In the genomic region with DNA sequence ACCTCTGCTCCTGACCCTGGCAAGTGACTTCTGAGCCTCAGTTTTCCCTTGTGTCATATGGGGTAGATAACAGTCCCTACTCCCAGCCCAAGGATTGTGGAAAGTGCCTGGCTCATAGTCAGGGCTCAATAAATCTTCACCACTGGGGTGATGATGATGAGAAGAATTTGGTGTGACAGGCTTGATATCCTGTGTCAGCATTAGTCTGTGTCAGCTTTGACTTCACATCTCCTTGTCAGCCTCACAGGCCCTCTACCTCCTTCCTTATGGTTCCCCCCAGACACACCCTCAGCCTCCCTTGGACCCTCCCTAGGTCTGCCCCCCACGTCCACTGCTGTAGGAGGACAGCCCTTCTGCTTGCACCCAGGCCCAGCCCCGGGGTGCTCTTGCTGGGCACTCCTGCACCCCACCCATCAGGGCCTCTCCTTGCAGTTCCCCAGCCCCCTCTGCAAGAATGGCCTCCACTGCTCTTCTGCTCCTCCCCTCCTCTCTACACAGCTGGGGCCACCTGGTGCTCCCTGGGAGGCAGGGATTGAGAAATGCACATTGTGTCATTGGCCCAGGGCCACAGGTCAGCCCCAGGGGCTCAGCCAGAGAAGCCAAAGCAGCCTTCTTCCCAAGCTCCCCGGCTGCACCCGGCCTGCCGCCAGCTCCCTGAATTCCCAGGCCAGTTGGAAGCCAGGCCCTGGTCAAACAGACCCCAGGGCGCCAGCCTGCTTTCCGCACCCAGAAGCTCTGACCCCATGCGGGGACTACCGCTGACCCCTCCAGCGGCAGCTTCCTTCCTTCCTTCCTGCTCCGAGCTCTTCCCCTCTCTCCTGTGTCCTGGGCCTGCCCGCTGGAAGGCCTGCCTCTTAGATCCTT, we compare ENCODE assay signal across 13 cellular contexts. TPM values are rescaled to one million over a fixed set of nuclear protein-coding genes. Genes with fewer than 3 reads are reported as not detected.
DNase-seq lines count a peak whose midpoint lies in the region; ATAC-seq and TF ChIP-seq lines count a peak whose summit lies in the region.
"Had no signal": no experiment of that assay in that cellular context is flagged by ENCODE, and none has a peak within 500 bp of the region (broad histone marks: within the 10 kb centered on the region; RNA-seq: fewer than 3 reads in every experiment).

No MANE protein-coding gene starts in this region.

- no peak overlapping the region for H3K27ac Mint-ChIP-seq in activated naive CD4-positive, alpha-beta T cell treated with anti-CD3 and anti-CD28 coated beads for 36 hours
- H3K27ac Mint-ChIP-seq: activated CD4-positive, alpha-beta T cell treated with anti-CD3 and anti-CD28 coated beads for 36 hours; activated naive CD8-positive, alpha-beta T cell; memory B cell had no signal

- CTCF ChIA-PET in activated naive CD4-positive, alpha-beta T cell treated with anti-CD3 and anti-CD28 coated beads for 36 hours (lab: Charles Lee), result interaction anchor here (0.6 kb wide), 1 partner anchor 84 kb away, joined by 3 read pairs; no protein-coding TSS in a partner anchor

- no peak for TF ChIP-seq POLR2A in transverse colon (IDR thresholded peaks at IDR 0.05)

- H3K9me3 ChIP-seq in duodenal mucosa (ENCODE audit: control insufficient read depth in 1 of 2, low read length in 2 of 2), result no peaks in the 10 kb centered on the region
- H3K9me3 ChIP-seq in left lung, result no peaks in the 10 kb centered on the region
- no peaks in the 10 kb centered on the region for H3K9me3 ChIP-seq in transverse colon
- no peaks in the 10 kb centered on the region for H3K9me3 ChIP-seq in MM.1S (replicated peaks; ENCODE audit: insufficient read depth, low read length)

- 37 to 71% methylated on average over 2 to 12 of the region's 12 CpGs for WGBS in transverse colon (ENCODE audit: low coverage in 1 of 2), 2 donors

- H3K79me2 ChIP-seq in MM.1S (ENCODE audit: low read length), result no peaks in the 10 kb centered on the region

- H3K9me2 ChIP-seq in MM.1S (replicated peaks; ENCODE audit: insufficient read depth, low read length), result no peaks in the 10 kb centered on the region

- TF ChIP-seq EP300 in transverse colon (IDR thresholded peaks at IDR 0.05; ENCODE audit: low read depth), result no peak

- no peak overlapping the region for H2AFZ ChIP-seq in MM.1S (ENCODE audit: low read length)

- H3K36me3 ChIP-seq in duodenal mucosa (ENCODE audit: control insufficient read depth in 1 of 2, insufficient read depth in 2 of 2, low read length in 2 of 2), result peaks cover 18 to 62% of the 10 kb centered on the region in 2 donors
- H3K36me3 ChIP-seq in left lung, result no peaks in the 10 kb centered on the region
- no peaks in the 10 kb centered on the region for H3K36me3 ChIP-seq in transverse colon
- no peaks in the 10 kb centered on the region for H3K36me3 ChIP-seq in MM.1S (replicated peaks; ENCODE audit: insufficient read depth, low read length)

- H3K4me3 ChIP-seq in duodenal mucosa (ENCODE audit: low read depth in 1 of 2, low read length in 2 of 2), result no peak overlapping the region
- H3K4me3 ChIP-seq in left lung, result no peak overlapping the region
- no peak overlapping the region for H3K4me3 ChIP-seq in transverse colon
- no peak overlapping the region for H3K4me3 ChIP-seq in MM.1S (ENCODE audit: low read length)

- DNase-seq in M059J (ENCODE audit: low read depth), result peak; percentile 30
- DNase-seq in left lung, result no peak
- DNase-seq in transverse colon, result peak; percentile 73
- no peak for DNase-seq in activated naive CD4-positive, alpha-beta T cell treated with anti-CD3 and anti-CD28 coated beads for 36 hours
- DNase-seq in stimulated activated CD4-positive, alpha-beta T cell treated with anti-CD3 and anti-CD28 coated beads, Interleukin-1b, Interleukin-23, amount 100 ng/mL, for 48 hours, result no peak
- no peak for DNase-seq in MM.1S
- DNase-seq: activated CD4-positive, alpha-beta T cell treated with anti-CD3 and anti-CD28 coated beads for 36 hours; NCI-H187 treated with DMSO at 0.1 percent for 48 hours had no signal

- no peak overlapping the region for H3K4me2 ChIP-seq in MM.1S (ENCODE audit: low read depth, low read length)

- peak overlapping the region; percentile 1 for H3K27ac ChIP-seq in duodenal mucosa (ENCODE audit: low read depth, low read length)
- peak overlapping the region in 1 of 2 donors; percentile 23 for H3K27ac ChIP-seq in left lung
- H3K27ac ChIP-seq in transverse colon, result peak overlapping the region; percentile 49 to 72 (median 66)
- H3K27ac ChIP-seq in MM.1S (ENCODE audit: low read length), result no peak overlapping the region
- H3K27ac ChIP-seq: epithelial cell of prostate, HL-60 had no signal

- in situ Hi-C loops in transverse colon (cut with MboI; ENCODE audit: low pct_ligation_motif_present in 1 of 4, low pct_unique_long_range_greater_than_20kb in 1 of 4, low sequenced_read_pairs in 3 of 4), result no loop called here

- H3F3A ChIP-seq in MM.1S (ENCODE audit: insufficient read depth, low read length), result no peaks in the 10 kb centered on the region

- no peaks in the 10 kb centered on the region for H3K27me3 Mint-ChIP-seq in activated naive CD4-positive, alpha-beta T cell treated with anti-CD3 and anti-CD28 coated beads for 36 hours (ENCODE audit: low read depth)
- H3K27me3 Mint-ChIP-seq: activated naive CD8-positive, alpha-beta T cell had no signal

- H3K9me3 Mint-ChIP-seq in activated naive CD4-positive, alpha-beta T cell treated with anti-CD3 and anti-CD28 coated beads for 36 hours, result no peaks in the 10 kb centered on the region
- H3K9me3 Mint-ChIP-seq: memory B cell had no signal

- H3K4me1 ChIP-seq in duodenal mucosa (ENCODE audit: control insufficient read depth in 1 of 2, insufficient read depth in 2 of 2, low read length in 2 of 2) (peaks cover 36 to 56% of the 10 kb centered on the region in 2 donors), left lung (peaks cover 8 to 10% of the 10 kb centered on the region in 2 donors), transverse colon (peaks cover 2 to 51% (median 33%) of the 10 kb centered on the region in 4 donors), MM.1S (ENCODE audit: low read length) (no peaks in the 10 kb centered on the region)

- H3K36me3 Mint-ChIP-seq in activated naive CD4-positive, alpha-beta T cell treated with anti-CD3 and anti-CD28 coated beads for 36 hours (ENCODE audit: low read depth), result no peaks in the 10 kb centered on the region
- H3K36me3 Mint-ChIP-seq: activated naive CD8-positive, alpha-beta T cell had no signal

- no peaks in the 10 kb centered on the region for H4K20me1 ChIP-seq in MM.1S (ENCODE audit: insufficient read depth, low read length)

- TF ChIP-seq CTCF in left lung (IDR thresholded peaks at IDR 0.05) (no peak), transverse colon (IDR thresholded peaks at IDR 0.05) (no peak), MM.1S (IDR thresholded peaks at IDR 0.05; ENCODE audit: low read length) (no peak)

- intact Hi-C loops in left lung (cut with DNase I), result no loop called here
- intact Hi-C loops in transverse colon (cut with DNase I; ENCODE audit: low total_unique reads), result loop anchor here (10.0 kb wide), 1 partner anchor 1630 kb away; no protein-coding TSS in a partner anchor
- intact Hi-C loops in activated naive CD4-positive, alpha-beta T cell treated with anti-CD3 and anti-CD28 coated beads for 36 hours (cut with micrococcal nuclease), result no loop called here

- peak; percentile 41 for ATAC-seq in left lung
- ATAC-seq: activated CD4-positive, alpha-beta T cell treated with anti-CD3 and anti-CD28 coated beads for 36 hours had no signal

- no peak overlapping the region for H3K4me3 Mint-ChIP-seq in activated naive CD4-positive, alpha-beta T cell treated with anti-CD3 and anti-CD28 coated beads for 36 hours
- H3K4me3 Mint-ChIP-seq: activated CD4-positive, alpha-beta T cell treated with anti-CD3 and anti-CD28 coated beads for 36 hours; activated naive CD8-positive, alpha-beta T cell; memory B cell had no signal

- H3K9ac ChIP-seq in duodenal mucosa (ENCODE audit: low read depth in 1 of 2, low read length in 2 of 2) (no peak overlapping the region), MM.1S (ENCODE audit: low read length) (no peak overlapping the region)

- H3K27me3 ChIP-seq in duodenal mucosa (ENCODE audit: control insufficient read depth in 1 of 2, insufficient read depth in 2 of 2, low read length in 2 of 2), result no peaks in the 10 kb centered on the region
- no peaks in the 10 kb centered on the region for H3K27me3 ChIP-seq in left lung
- H3K27me3 ChIP-seq in transverse colon, result no peaks in the 10 kb centered on the region
- peaks cover 24% of the 10 kb centered on the region for H3K27me3 ChIP-seq in MM.1S (replicated peaks; ENCODE audit: insufficient read depth, low read length)

- no peaks in the 10 kb centered on the region for H3K4me1 Mint-ChIP-seq in activated naive CD4-positive, alpha-beta T cell treated with anti-CD3 and anti-CD28 coated beads for 36 hours (ENCODE audit: low read depth)
- H3K4me1 Mint-ChIP-seq: activated CD4-positive, alpha-beta T cell treated with anti-CD3 and anti-CD28 coated beads for 36 hours had no signal

RNA-seq across cellular contexts. Expression of a gene that starts 7.7 kb away (rescaled TPM):
- 0.62 TPM in 1 of 2 replicates, not detected in the other for total RNA-seq in M059J (2014; rRNA removed; shearing (Covaris generic))
- total RNA-seq in left lung, result 10 to 100 TPM; 14.8 to 99.9 TPM
- 10 to 100 TPM; 15.3 to 86.2 (median 22.2) TPM for total RNA-seq in transverse colon
- total RNA-seq in activated naive CD4-positive, alpha-beta T cell treated with anti-CD3 and anti-CD28 coated beads for 36 hours, result 1 to 10 TPM in 1 of 2 experiments, under 1 TPM in 1; 0.95 to 1.3 TPM

RNA-seq across cellular contexts. Expression of a gene that starts 39.1 kb away (rescaled TPM):
- total RNA-seq in M059J (2014; rRNA removed; shearing (Covaris generic)), result 17.7 and 36.8 TPM in 2 replicates
- total RNA-seq in left lung (10 to 100 TPM; 71.2 to 79.7 TPM), transverse colon (10 to 100 TPM; 32.6 to 84.9 (median 60.7) TPM)
- 10 to 100 TPM; 50.2 to 51.7 TPM for total RNA-seq in activated naive CD4-positive, alpha-beta T cell treated with anti-CD3 and anti-CD28 coated beads for 36 hours

Comparison
In these comparisons a context has a peak if more than half of its experiments do, and no peak if none do; other contexts are left out.
1. DNase-seq: peak in M059J (single experiment) and transverse colon (single experiment); none in left lung (0 of 2), activated naive CD4-positive, alpha-beta T cell treated with anti-CD3 and anti-CD28 coated beads for 36 hours (single experiment), stimulated activated CD4-positive, alpha-beta T cell treated with anti-CD3 and anti-CD28 coated beads, Interleukin-1b, Interleukin-23, amount 100 ng/mL, for 48 hours (single experiment) and MM.1S (single experiment).